In genomic region chr9:81162361-81162760, GRCh38 we compare ENCODE assay signal across 9 cellular contexts.
"Had no signal": no experiment of that assay in that cellular context is flagged by ENCODE, and none has a peak within 500 bp of the region (broad histone marks: within the 10 kb centered on the region; RNA-seq: fewer than 3 reads in every experiment).

No MANE protein-coding gene starts in this region.

- H3K27ac ChIP-seq: GM23248, KMS-11 had no signal

- H3K4me3 ChIP-seq: GM23248 had no signal

- H3K9ac ChIP-seq: GM23248, KMS-11 had no signal

- H3K4me3 Mint-ChIP-seq: H9, IgD-negative memory B cell had no signal

- H3K4me1 Mint-ChIP-seq: IgD-negative memory B cell had no signal

- H3K27me3 Mint-ChIP-seq: IgD-negative memory B cell had no signal

- H2AFZ ChIP-seq: GM23248 had no signal

- H3K36me3 Mint-ChIP-seq: IgD-negative memory B cell had no signal

- H3K27ac Mint-ChIP-seq: H9, IgD-negative memory B cell had no signal

- FAIRE-seq: H1, H54, HTR-8/SVneo had no signal

- H3K4me2 ChIP-seq: KMS-11 had no signal

- DNase-seq: GM23248, H9, HCEC 1CT, KBM-7 had no signal
